Comparison of ENCODE assay signal across 14 cellular contexts in genomic region chr2:68119504-68119903, GRCh38.
"Had no signal": no experiment of that assay in that cellular context is flagged by ENCODE, and none has a peak within 500 bp of the region (broad histone marks: within the 10 kb centered on the region; RNA-seq: fewer than 3 reads in every experiment).

No MANE protein-coding gene starts in this region.

- DNase-seq: activated CD4-positive, alpha-beta T cell treated with anti-CD3 and anti-CD28 coated beads, Interleukin-2, amount 50 U/mL, for 1 hour; activated CD4-positive, CD25-positive, alpha-beta regulatory T cell treated with anti-CD3 and anti-CD28 coated beads, Interleukin-2, amount 50 U/mL, for 72 hours; activated CD8-positive, alpha-beta memory T cell treated with anti-CD3 and anti-CD28 coated beads for 24 hours; activated effector memory CD4-positive, alpha-beta T cell treated with anti-CD3 and anti-CD28 coated beads, Interleukin-2, amount 50 U/mL, for 16 hours; activated naive CD4-positive, alpha-beta T cell treated with anti-CD3 and anti-CD28 coated beads, Interleukin-2, amount 50 U/mL, for 16 hours; activated T-cell treated with anti-CD3 and anti-CD28 coated beads, Interleukin-2, amount 50 U/mL, for 72 hours; foreskin keratinocyte; left cardiac atrium; lower lobe of right lung; retina; stimulated activated naive CD8-positive, alpha-beta T cell treated with anti-CD3 and anti-CD28 coated beads, Interleukin-15, Interleukin-2, amounts not matched to agents 100 U/mL and 50 U/mL, for 24 hours; T1000; transverse colon; uterus had no signal

- ATAC-seq: activated T-cell treated with anti-CD3 and anti-CD28 coated beads, Interleukin-2, amount 50 U/mL, for 72 hours; foreskin keratinocyte; left cardiac atrium; lower lobe of right lung; stimulated activated naive CD8-positive, alpha-beta T cell treated with anti-CD3 and anti-CD28 coated beads, Interleukin-15, Interleukin-2, amounts not matched to agents 100 U/mL and 50 U/mL, for 24 hours had no signal
